Comparison of ENCODE assay signal across 10 cellular contexts in the genomic region with DNA sequence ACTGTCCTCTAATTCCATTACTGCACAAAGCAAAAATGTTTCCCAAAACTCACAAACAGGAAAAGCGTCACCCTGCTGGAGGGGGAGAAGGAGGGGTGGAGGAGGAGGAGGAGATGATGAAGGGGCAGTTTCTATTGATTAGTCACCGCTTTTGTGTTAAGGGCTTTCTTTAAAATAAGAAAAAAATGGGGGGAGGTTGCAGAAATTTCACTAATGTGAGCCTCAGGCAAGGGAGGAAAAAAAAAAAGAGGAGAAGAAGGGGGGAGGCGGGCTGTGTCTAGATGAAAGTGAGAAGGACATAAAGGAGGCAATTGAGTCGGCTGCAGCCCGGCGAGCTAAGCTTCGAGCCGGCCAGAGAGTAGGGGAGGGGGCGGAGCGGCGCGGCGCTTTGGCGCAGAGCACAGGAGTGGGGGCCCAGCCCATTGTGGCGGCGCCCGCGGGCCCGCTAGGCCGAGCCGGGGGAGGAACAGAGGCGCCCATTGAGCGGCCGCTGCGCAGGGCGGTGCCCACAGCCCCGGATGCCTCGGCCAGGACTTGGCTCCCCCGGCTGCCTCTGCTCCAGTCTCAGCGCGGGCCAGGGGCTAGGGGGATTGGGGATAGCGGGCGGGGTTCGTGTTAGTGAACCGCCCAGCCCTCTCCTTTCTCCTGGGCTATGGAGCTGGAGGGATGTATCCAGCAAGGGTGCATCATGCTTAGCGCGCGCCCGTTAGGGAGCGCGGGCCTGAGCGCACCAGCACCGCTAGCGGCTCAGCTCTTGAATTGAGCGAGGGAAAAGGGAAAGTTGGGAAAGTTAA. TPM values are rescaled to one million over a fixed set of nuclear protein-coding genes. Genes with fewer than 3 reads are reported as not detected.
DNase-seq lines count a peak whose midpoint lies in the region; ATAC-seq, FAIRE-seq and TF ChIP-seq lines count a peak whose summit lies in the region.
"Had no signal": no experiment of that assay in that cellular context is flagged by ENCODE, and none has a peak within 500 bp of the region (broad histone marks: within the 10 kb centered on the region; RNA-seq: fewer than 3 reads in every experiment).

No MANE protein-coding gene starts in this region.

- no peaks in the 10 kb centered on the region for H3K9me3 Mint-ChIP-seq in mesothelial cell of epicardium
- H3K9me3 Mint-ChIP-seq in CD8-positive, alpha-beta memory T cell, result peaks cover 0 to 13% (median 7%) of the 10 kb centered on the region in 5 donors

- H3K36me3 ChIP-seq in HUES48 (ENCODE audit: control insufficient read depth, insufficient read depth, low read length), result no peaks in the 10 kb centered on the region
- H3K36me3 ChIP-seq in CD8-positive, alpha-beta memory T cell (ENCODE audit: insufficient read depth, low read length), result no peaks in the 10 kb centered on the region

- no peak for TF ChIP-seq POLR2A in GM12892 (IDR thresholded peaks at IDR 0.05; ENCODE audit: low read depth, low read length)

- H3K36me3 Mint-ChIP-seq in mesothelial cell of epicardium, result no peaks in the 10 kb centered on the region
- no peaks in the 10 kb centered on the region for H3K36me3 Mint-ChIP-seq in CD8-positive, alpha-beta memory T cell

- H3K4me1 ChIP-seq in HUES48 (ENCODE audit: control insufficient read depth, insufficient read depth, low read length), result peaks cover 46% of the 10 kb centered on the region
- H3K4me1 ChIP-seq in CD8-positive, alpha-beta memory T cell (ENCODE audit: insufficient read depth, low read length), result no peaks in the 10 kb centered on the region

- TF ChIP-seq CTCF in astrocyte of the spinal cord (IDR thresholded peaks at IDR 0.05; ENCODE audit: low read depth, low read length) (peak; percentile 6), mesothelial cell of epicardium (IDR thresholded peaks at IDR 0.05; ENCODE audit: unreplicated experiment) (no peak)

- peaks cover 98% of the 10 kb centered on the region for H3K27me3 ChIP-seq in HUES48 (ENCODE audit: control insufficient read depth, insufficient read depth, low read length)
- peaks cover 44% of the 10 kb centered on the region for H3K27me3 ChIP-seq in CD8-positive, alpha-beta memory T cell (ENCODE audit: insufficient read depth, low read length, poor library complexity, severe bottlenecking)

- CTCF ChIA-PET in CD8-positive, alpha-beta memory T cell (lab: Charles Lee), result no interaction called here

- ATAC-seq in HG03565 (IDR thresholded peaks at IDR 0.05; ENCODE audit: unreplicated experiment) (no peak), HG02884 (IDR thresholded peaks at IDR 0.05; ENCODE audit: unreplicated experiment) (no peak)

- H3K27ac ChIP-seq in HUES48 (ENCODE audit: low read depth, low read length), result peak overlapping the region; percentile 79
- H3K27ac ChIP-seq in CD8-positive, alpha-beta memory T cell (ENCODE audit: low read depth, low read length), result no peak overlapping the region

- H3K9ac ChIP-seq in HUES48 (ENCODE audit: low read depth, low read length), result no peak overlapping the region

- no peaks in the 10 kb centered on the region for H3K9me3 ChIP-seq in HUES48 (ENCODE audit: control insufficient read depth, insufficient read depth, low read length)
- no peaks in the 10 kb centered on the region for H3K9me3 ChIP-seq in CD8-positive, alpha-beta memory T cell (ENCODE audit: low read length)

- H3K4me3 Mint-ChIP-seq in mesothelial cell of epicardium, result peak overlapping the region; percentile 50
- no peak overlapping the region for H3K4me3 Mint-ChIP-seq in CD8-positive, alpha-beta memory T cell
- H3K4me3 Mint-ChIP-seq: activated naive CD8-positive, alpha-beta T cell treated with anti-CD3 and anti-CD28 coated beads, Interleukin-2, amount 10 ng/mL, durations not matched to agents 7 days and 5 days had no signal

- in situ Hi-C loops in astrocyte of the spinal cord (cut with HindIII; ENCODE audit: low sequenced_read_pairs), result no loop called here

- H3K4me1 Mint-ChIP-seq in mesothelial cell of epicardium, result peaks cover 10% of the 10 kb centered on the region
- H3K4me1 Mint-ChIP-seq in CD8-positive, alpha-beta memory T cell, result peaks cover 10% of the 10 kb centered on the region in 3 donors

- H3K27ac Mint-ChIP-seq in mesothelial cell of epicardium, result no peak overlapping the region
- no peak overlapping the region for H3K27ac Mint-ChIP-seq in CD8-positive, alpha-beta memory T cell
- H3K27ac Mint-ChIP-seq: activated naive CD8-positive, alpha-beta T cell treated with anti-CD3 and anti-CD28 coated beads, Interleukin-2, amount 10 ng/mL, durations not matched to agents 7 days and 5 days had no signal

- no peak for FAIRE-seq in GM12892 (lab: Jason Lieb, UNC)

- H3K4me3 ChIP-seq in HUES48 (ENCODE audit: low read depth, low read length) (peak overlapping the region; percentile 48), astrocyte of the spinal cord (ENCODE audit: low read depth, low read length) (peak overlapping the region; percentile 25)
- no peak overlapping the region for H3K4me3 ChIP-seq in CD8-positive, alpha-beta memory T cell (ENCODE audit: low read length)

- peaks cover 99% of the 10 kb centered on the region for H3K27me3 Mint-ChIP-seq in mesothelial cell of epicardium (ENCODE audit: low read depth)
- peaks cover 73 to 91% of the 10 kb centered on the region in 2 donors for H3K27me3 Mint-ChIP-seq in CD8-positive, alpha-beta memory T cell

- POLR2A ChIA-PET in CD8-positive, alpha-beta memory T cell (lab: Charles Lee), result no interaction called here

- DNase-seq in C1 segment of cervical spinal cord (lab: John Stamatoyannopoulos, UW), result peak in 9 of 14 donors; percentile 23 to 72 (median 49)
- DNase-seq in astrocyte of the spinal cord (ENCODE audit: low read depth, low spot score), result peak; percentile 85
- DNase-seq in mesothelial cell of epicardium (ENCODE audit: low spot score in 2 of 2, unreplicated experiment in 2 of 2), result no peak
- DNase-seq in CD8-positive, alpha-beta memory T cell, result no peak
- no peak for DNase-seq in GM12892 (ENCODE audit: insufficient read length)
- DNase-seq: activated naive CD8-positive, alpha-beta T cell treated with anti-CD3 and anti-CD28 coated beads, Interleukin-2, amount 10 ng/mL, durations not matched to agents 7 days and 5 days had no signal

RNA-seq across cellular contexts. Expression of gene PAX3, which starts 7.9 kb away (rescaled TPM):
- 0.25 to 0.41 TPM in 2 of 3 replicates, not detected in the other for total RNA-seq in mesothelial cell of epicardium
- not detected for total RNA-seq in CD8-positive, alpha-beta memory T cell
- polyA plus RNA-seq in CD8-positive, alpha-beta memory T cell, result not detected
- polyA plus RNA-seq in GM12892 (2012; ENCODE audit: missing spikeins), result not detected
- total RNA-seq: activated naive CD8-positive, alpha-beta T cell treated with anti-CD3 and anti-CD28 coated beads, Interleukin-2, amount 10 ng/mL, durations not matched to agents 7 days and 5 days; T-helper 2 cell treated with Interferon-gamma antibody and Interleukin-4, amounts not matched to agents 100 ng/mL and 5 ng/mL, for 36 hours had no signal

Comparison
In these comparisons a context has a peak if more than half of its experiments do, and no peak if none do; other contexts are left out.
1. DNase-seq: peak in C1 segment of cervical spinal cord (9 of 14) and astrocyte of the spinal cord (single experiment); none in mesothelial cell of epicardium (0 of 2), CD8-positive, alpha-beta memory T cell (0 of 5) and GM12892 (single experiment).